In genomic region chr2:140362361-140362760, GRCh38 we compare ENCODE assay signal across 25 cellular contexts.
"Had no signal": no experiment of that assay in that cellular context is flagged by ENCODE, and none has a peak within 500 bp of the region (broad histone marks: within the 10 kb centered on the region; RNA-seq: fewer than 3 reads in every experiment).

No MANE protein-coding gene starts in this region.

- H3K27ac ChIP-seq: stomach, suprapubic skin, testis, thoracic aorta, thyroid gland, tibial artery, tibial nerve, transverse colon, upper lobe of left lung, upper lobe of right lung, uterus, vagina had no signal

- H3K36me3 ChIP-seq: stomach, suprapubic skin, thoracic aorta, thyroid gland, tibial artery, tibial nerve, transverse colon, upper lobe of left lung, upper lobe of right lung, uterus, vagina had no signal

- H3K4me1 ChIP-seq: stomach, suprapubic skin, testis, thyroid gland, tibial artery, tibial nerve, transverse colon, upper lobe of left lung, upper lobe of right lung, uterus, vagina had no signal

- H3K4me3 ChIP-seq: stomach, suprapubic skin, testis, thoracic aorta, thyroid gland, tibial artery, tibial nerve, transverse colon, upper lobe of left lung, upper lobe of right lung, uterus, vagina had no signal

- DNase-seq: stimulated activated CD4-positive, alpha-beta T cell treated with anti-CD3 and anti-CD28 coated beads, Interleukin-2, amount 100 ng/mL, for 48 hours; stimulated activated CD4-positive, alpha-beta T cell treated with anti-CD3 and anti-CD28 coated beads, Interleukin-4, amount 100 ng/mL, for 1 hour; stimulated activated CD4-positive, alpha-beta T cell treated with anti-CD3 and anti-CD28 coated beads, Interleukin-4, amount 100 ng/mL, for 24 hours; stimulated activated CD4-positive, alpha-beta T cell treated with anti-CD3 and anti-CD28 coated beads, Interleukin-4, amount 100 ng/mL, for 4 hours; stimulated activated CD8-positive, alpha-beta memory T cell treated with anti-CD3 and anti-CD28 coated beads, Interleukin-4, amount 100 ng/mL, for 48 hours; stimulated activated naive B cell treated with anti-CD40 and anti-IgM and Interleukin-4, amounts not matched to agents 10 μg/mL and 1 μg/mL and 100 μg/mL, for 72 hours; stimulated activated naive CD4-positive, alpha-beta T cell; stimulated activated naive CD4-positive, alpha-beta T cell treated with Interleukin-2 at 50 U/mL for 16 hours; stimulated activated naive CD8-positive, alpha-beta T cell treated with anti-CD3 and anti-CD28 coated beads, Interleukin-15, amount 100 ng/mL, for 72 hours; stimulated activated naive CD8-positive, alpha-beta T cell treated with anti-CD3 and anti-CD28 coated beads, Interleukin-15, Interleukin-2, amounts not matched to agents 100 U/mL and 50 U/mL, for 24 hours; stomach; substantia nigra; testis; thyroid gland; tibial artery; transverse colon; upper lobe of left lung; upper lobe of right lung; uterus had no signal

- ATAC-seq: stimulated activated effector memory CD8-positive, alpha-beta T cell treated with anti-CD3 and anti-CD28 coated beads, Interleukin-12 subunit alpha, Interleukin-12 subunit beta, amount 100 ng/mL, for 72 hours; stimulated activated memory B cell treated with anti-CD40 and anti-IgM and Interleukin-4, amounts not matched to agents 10 μg/mL and 1 μg/mL and 100 μg/mL, for 72 hours; stimulated activated naive B cell treated with anti-CD40 and anti-IgM and Interleukin-4, amounts not matched to agents 10 μg/mL and 1 μg/mL and 100 μg/mL, for 72 hours; stimulated activated naive CD8-positive, alpha-beta T cell treated with anti-CD3 and anti-CD28 coated beads, Interleukin-15, amount 100 ng/mL, for 72 hours; stimulated activated naive CD8-positive, alpha-beta T cell treated with anti-CD3 and anti-CD28 coated beads, Interleukin-15, Interleukin-2, amounts not matched to agents 100 U/mL and 50 U/mL, for 24 hours; upper lobe of right lung had no signal

- H3K9me3 ChIP-seq: stomach, suprapubic skin, testis, thoracic aorta, thyroid gland, tibial artery, tibial nerve, transverse colon, upper lobe of left lung, upper lobe of right lung, uterus, vagina had no signal

- H3K27me3 ChIP-seq: stomach, suprapubic skin, testis, thyroid gland, tibial artery, tibial nerve, transverse colon, upper lobe of left lung, upper lobe of right lung, uterus, vagina had no signal
